ENCODE assay signal across 22 cellular contexts in genomic region chr9:2026181-2026580, GRCh38. TPM values are rescaled to one million over a fixed set of nuclear protein-coding genes. Genes with fewer than 3 reads are reported as not detected.
DNase-seq lines count a peak whose midpoint lies in the region; ATAC-seq and TF ChIP-seq lines count a peak whose summit lies in the region.
"Had no signal": no experiment of that assay in that cellular context is flagged by ENCODE, and none has a peak within 500 bp of the region (broad histone marks: within the 10 kb centered on the region; RNA-seq: fewer than 3 reads in every experiment).

No MANE protein-coding gene starts in this region.

- in situ Hi-C loops in ACHN (cut with HindIII; ENCODE audit: low pct_ligation_motif_present, low pct_unique_long_range_greater_than_20kb, low sequenced_read_pairs), result no loop called here

- peaks cover 37% of the 10 kb centered on the region for H3K36me3 Mint-ChIP-seq in stimulated activated naive CD8-positive, alpha-beta T cell treated with anti-CD3 and anti-CD28 coated beads, Interleukin-15, Interleukin-2, amounts not matched to agents 100 ng/mL and 50 ng/mL, for 24 hours (ENCODE audit: low read depth)

- WGBS in adipose tissue, 3 donors, result 52 to 68% (median 53%) methylated on average over 4 of the region's 4 CpGs

- no peak for TF ChIP-seq CTCF in parathyroid adenoma (IDR thresholded peaks at IDR 0.05)

- no peak for DNase-seq in stimulated activated naive CD8-positive, alpha-beta T cell treated with anti-CD3 and anti-CD28 coated beads, Interleukin-15, amount 100 ng/mL, for 72 hours
- no peak for DNase-seq in T-helper 2 cell
- DNase-seq in DMS 273 (lab: John Stamatoyannopoulos, UW; ENCODE audit: unreplicated experiment), result no peak
- no peak for DNase-seq in ACHN
- DNase-seq: activated CD4-positive, alpha-beta T cell treated with anti-CD3 and anti-CD28 coated beads for 48 hours; activated naive CD4-positive, alpha-beta T cell treated with anti-CD3 and anti-CD28 coated beads, Interleukin-2, amount 10 ng/mL, durations not matched to agents 7 days and 5 days; activated T-cell treated with anti-CD3 and anti-CD28 coated beads for 4 hours; DMS 273 treated with DMSO at 0.1 percent for 48 hours; mammary epithelial cell; NCI-H1048; NCI-H2081 treated with DMSO at 0.1 percent for 48 hours; NCI-H524 treated with DMSO at 0.1 percent for 48 hours; nephron progenitor cell; stimulated activated CD4-positive, alpha-beta T cell treated with anti-CD3 and anti-CD28 coated beads, Interleukin-15, amount 100 ng/mL, for 24 hours; stimulated activated naive CD4-positive, alpha-beta T cell treated with Interleukin-2 at 50 U/mL for 16 hours; T-helper 9 cell had no signal

- no peaks in the 10 kb centered on the region for H3K9me3 ChIP-seq in parathyroid adenoma (ENCODE audit: control insufficient read depth, low read length)
- H3K9me3 ChIP-seq: gastroesophageal sphincter had no signal

- peaks cover 98% of the 10 kb centered on the region for H3K4me1 Mint-ChIP-seq in stimulated activated naive CD8-positive, alpha-beta T cell treated with anti-CD3 and anti-CD28 coated beads, Interleukin-15, Interleukin-2, amounts not matched to agents 100 ng/mL and 50 ng/mL, for 24 hours (ENCODE audit: low read depth)
- peaks cover 95% of the 10 kb centered on the region for H3K4me1 Mint-ChIP-seq in stimulated activated naive CD8-positive, alpha-beta T cell treated with anti-CD3 and anti-CD28 coated beads, Interleukin-15, amount 100 ng/mL, for 72 hours

- peaks cover 36% of the 10 kb centered on the region for H3K79me2 ChIP-seq in parathyroid adenoma

- H3K27me3 ChIP-seq in parathyroid adenoma (ENCODE audit: control insufficient read depth, insufficient read depth, low read length), result no peaks in the 10 kb centered on the region
- H3K27me3 ChIP-seq: gastroesophageal sphincter had no signal

- H3K9me3 Mint-ChIP-seq in stimulated activated naive CD8-positive, alpha-beta T cell treated with anti-CD3 and anti-CD28 coated beads, Interleukin-15, Interleukin-2, amounts not matched to agents 100 ng/mL and 50 ng/mL, for 24 hours, result no peaks in the 10 kb centered on the region
- H3K9me3 Mint-ChIP-seq in stimulated activated naive CD8-positive, alpha-beta T cell treated with anti-CD3 and anti-CD28 coated beads, Interleukin-15, amount 100 ng/mL, for 72 hours, result no peaks in the 10 kb centered on the region
- H3K9me3 Mint-ChIP-seq: activated naive CD4-positive, alpha-beta T cell treated with anti-CD3 and anti-CD28 coated beads, Interleukin-2, amount 10 ng/mL, durations not matched to agents 7 days and 5 days; nephron progenitor cell had no signal

- no peak overlapping the region for H2AFZ ChIP-seq in parathyroid adenoma

- H3K4me2 ChIP-seq in parathyroid adenoma (ENCODE audit: low read length), result peak overlapping the region; percentile 20

- H3K4me3 ChIP-seq in parathyroid adenoma (ENCODE audit: low read depth, low read length), result no peak overlapping the region
- H3K4me3 ChIP-seq: gastroesophageal sphincter had no signal

- no peak overlapping the region for H3K9ac ChIP-seq in parathyroid adenoma

- H3K4me1 ChIP-seq in parathyroid adenoma, result peaks cover 42% of the 10 kb centered on the region

- H3K27ac ChIP-seq in adipose tissue (ENCODE audit: low read depth, low read length) (peak overlapping the region; percentile 26), parathyroid adenoma (peak overlapping the region; percentile 75)
- H3K27ac ChIP-seq: epithelial cell of prostate had no signal

- H3K36me3 ChIP-seq in parathyroid adenoma (ENCODE audit: control insufficient read depth, insufficient read depth, low read length), result no peaks in the 10 kb centered on the region
- H3K36me3 ChIP-seq: gastroesophageal sphincter had no signal

- peak overlapping the region; percentile 55 for H3K27ac Mint-ChIP-seq in stimulated activated naive CD8-positive, alpha-beta T cell treated with anti-CD3 and anti-CD28 coated beads, Interleukin-15, Interleukin-2, amounts not matched to agents 100 ng/mL and 50 ng/mL, for 24 hours
- H3K27ac Mint-ChIP-seq in stimulated activated naive CD8-positive, alpha-beta T cell treated with anti-CD3 and anti-CD28 coated beads, Interleukin-15, amount 100 ng/mL, for 72 hours, result no peak overlapping the region
- H3K27ac Mint-ChIP-seq: nephron progenitor cell had no signal

- no peaks in the 10 kb centered on the region for H3K27me3 Mint-ChIP-seq in stimulated activated naive CD8-positive, alpha-beta T cell treated with anti-CD3 and anti-CD28 coated beads, Interleukin-15, Interleukin-2, amounts not matched to agents 100 ng/mL and 50 ng/mL, for 24 hours
- no peaks in the 10 kb centered on the region for H3K27me3 Mint-ChIP-seq in stimulated activated naive CD8-positive, alpha-beta T cell treated with anti-CD3 and anti-CD28 coated beads, Interleukin-15, amount 100 ng/mL, for 72 hours
- H3K27me3 Mint-ChIP-seq: activated naive CD4-positive, alpha-beta T cell treated with anti-CD3 and anti-CD28 coated beads, Interleukin-2, amount 10 ng/mL, durations not matched to agents 7 days and 5 days had no signal

- no peak overlapping the region for H3K4me3 Mint-ChIP-seq in stimulated activated naive CD8-positive, alpha-beta T cell treated with anti-CD3 and anti-CD28 coated beads, Interleukin-15, Interleukin-2, amounts not matched to agents 100 ng/mL and 50 ng/mL, for 24 hours
- no peak overlapping the region for H3K4me3 Mint-ChIP-seq in stimulated activated naive CD8-positive, alpha-beta T cell treated with anti-CD3 and anti-CD28 coated beads, Interleukin-15, amount 100 ng/mL, for 72 hours
- H3K4me3 Mint-ChIP-seq: activated naive CD4-positive, alpha-beta T cell treated with anti-CD3 and anti-CD28 coated beads, Interleukin-2, amount 10 ng/mL, durations not matched to agents 7 days and 5 days; nephron progenitor cell had no signal

- no peak for ATAC-seq in stimulated activated naive CD8-positive, alpha-beta T cell treated with anti-CD3 and anti-CD28 coated beads, Interleukin-15, amount 100 ng/mL, for 72 hours
- no peak for ATAC-seq in GM19395 (IDR thresholded peaks at IDR 0.05; ENCODE audit: unreplicated experiment)
- ATAC-seq: gastroesophageal sphincter had no signal

RNA-seq across cellular contexts. Expression of gene SMARCA2, which starts 11.0 kb away (rescaled TPM):
- polyA plus RNA-seq in adipose tissue, result 100 to 1,000 TPM in 1 of 3 donors, 10 to 100 TPM in 2; 27.0 to 150 (median 36.2) TPM
